Comparison of ENCODE assay signal across 9 cellular contexts in the genomic region with DNA sequence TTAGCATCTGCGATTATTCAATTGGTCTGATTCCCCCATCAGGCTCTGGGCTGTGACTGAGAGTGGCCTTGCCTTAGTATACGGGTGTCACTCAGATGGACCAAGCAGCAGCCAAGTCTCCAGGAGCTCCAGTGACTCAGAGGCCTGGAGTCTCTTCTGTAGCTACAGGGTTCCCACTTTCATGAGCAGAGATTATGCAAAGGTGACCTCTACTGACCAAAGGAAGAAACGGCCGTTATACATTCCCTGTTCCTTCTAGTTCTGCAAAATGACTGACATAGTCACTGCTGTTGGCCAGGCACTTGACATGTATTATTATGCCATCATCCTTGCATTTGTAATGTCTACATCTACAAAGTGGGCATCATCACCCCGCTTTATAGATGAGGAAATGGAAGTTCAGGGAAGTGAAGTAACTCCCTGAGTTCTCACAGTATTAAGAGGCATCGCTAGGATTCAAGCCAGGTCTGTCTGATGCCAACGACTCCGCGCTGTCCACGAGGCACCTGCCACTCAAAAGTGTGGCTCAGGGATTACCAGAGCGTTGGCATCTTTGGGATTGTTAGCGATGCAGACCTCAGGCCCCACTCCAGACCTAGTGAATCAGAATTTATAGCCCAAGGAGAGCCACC. TPM values are rescaled to one million over a fixed set of nuclear protein-coding genes. Genes with fewer than 3 reads are reported as not detected.
A peak's percentile ranks its signal among the peaks of the same experiment; 100 is the strongest.
DNase-seq lines count a peak whose midpoint lies in the region; ATAC-seq and TF ChIP-seq lines count a peak whose summit lies in the region.
"Had no signal": no experiment of that assay in that cellular context is flagged by ENCODE, and none has a peak within 500 bp of the region (broad histone marks: within the 10 kb centered on the region; RNA-seq: fewer than 3 reads in every experiment).

No MANE protein-coding gene starts in this region.

- H3K36me3 ChIP-seq in GM06990 (ENCODE audit: control insufficient read depth, insufficient read depth, low read length) = no peaks in the 10 kb centered on the region

- no peaks in the 10 kb centered on the region for H3K36me3 Mint-ChIP-seq in T-helper 17 cell (ENCODE audit: low read depth)

- peak; percentile 67 for TF ChIP-seq CTCF in GM06990 (IDR thresholded peaks at IDR 0.05; ENCODE audit: insufficient read depth, low read length, poor library complexity, severe bottlenecking)
- peak; percentile 75 for TF ChIP-seq CTCF in foreskin fibroblast (IDR thresholded peaks at IDR 0.05; ENCODE audit: low read depth, low read length)
- TF ChIP-seq CTCF in omental fat pad (IDR thresholded peaks at IDR 0.05) = no peak

- in situ Hi-C loops in ACHN (cut with HindIII; ENCODE audit: low pct_ligation_motif_present, low pct_unique_long_range_greater_than_20kb, low sequenced_read_pairs) = no loop called here

- no peaks in the 10 kb centered on the region for H3K27me3 ChIP-seq in GM06990 (replicated peaks; ENCODE audit: control insufficient read depth, insufficient read depth, low read length)

- no peak overlapping the region for H3K4me3 ChIP-seq in GM06990 (replicated peaks; ENCODE audit: low read depth, low read length)
- no peak overlapping the region for H3K4me3 ChIP-seq in foreskin fibroblast (ENCODE audit: low read depth in 1 of 2, low read length in 2 of 2)
- H3K4me3 ChIP-seq: skin epidermis had no signal

- H3K4me1 Mint-ChIP-seq in T-helper 17 cell = peaks cover 2% of the 10 kb centered on the region

- H3K27ac Mint-ChIP-seq in T-helper 17 cell = no peak overlapping the region

- DNase-seq in ACHN (peak; percentile 93), GM06990 (ENCODE audit: extremely low read depth, insufficient read length) (no peak), NCI-H1417 (lab: John Stamatoyannopoulos, UW) (peak; percentile 40 to 83 (median 52)), T-helper 17 cell (no peak), foreskin fibroblast (peak; percentile 83 to 93), omental fat pad (ENCODE audit: low spot score) (no peak)
- DNase-seq in stimulated activated CD4-positive, alpha-beta T cell treated with anti-CD3 and anti-CD28 coated beads, Interleukin-4, amount 100 ng/mL, for 24 hours = no peak

- no peak overlapping the region for H3K4me3 Mint-ChIP-seq in T-helper 17 cell

- ATAC-seq in HG02759 (IDR thresholded peaks at IDR 0.05; ENCODE audit: unreplicated experiment) (peak; percentile 93), T-helper 17 cell (peak; percentile 55), omental fat pad (ENCODE audit: low FRiP score) (peak; percentile 92)

- H3K27me3 Mint-ChIP-seq in T-helper 17 cell = no peaks in the 10 kb centered on the region

- H3K9me3 ChIP-seq in T-helper 17 cell (ENCODE audit: control insufficient read depth, low read length, poor library complexity, severe bottlenecking) = no peaks in the 10 kb centered on the region

RNA-seq across cellular contexts. Expression of gene SLC38A7, which starts 23.3 kb away (rescaled TPM):
- total RNA-seq in T-helper 17 cell (1 to 10 TPM; 7.6 to 9.2 TPM), omental fat pad (10 to 100 TPM in 3 of 4 donors, 1 to 10 TPM in 1; 8.0 to 22.9 (median 17.8) TPM)

RNA-seq across cellular contexts. Expression of gene CNOT1, which starts 31.7 kb away (rescaled TPM):
- 100 to 1,000 TPM; 213 to 224 TPM for total RNA-seq in T-helper 17 cell
- total RNA-seq in omental fat pad = 100 to 1,000 TPM in 2 of 4 donors, 10 to 100 TPM in 2; 85.4 to 132 (median 103) TPM

Comparison
In these comparisons a context has a peak if more than half of its experiments do, and no peak if none do; other contexts are left out.
1. DNase-seq: peak in ACHN (single experiment), NCI-H1417 (3 of 3) and foreskin fibroblast (2 of 2); none in GM06990 (single experiment), T-helper 17 cell (0 of 3), omental fat pad (single experiment) and stimulated activated CD4-positive, alpha-beta T cell treated with anti-CD3 and anti-CD28 coated beads, Interleukin-4, amount 100 ng/mL, for 24 hours (single experiment).
2. CTCF ChIP-seq: peak in GM06990 (single experiment) and foreskin fibroblast (single experiment); none in omental fat pad (0 of 3).
3. Peak in every context shown above with its lines, with median percentiles within 50 percentile points of each other: ATAC-seq.